Comparison of ENCODE assay signal across 1 cellular context in the genomic region with DNA sequence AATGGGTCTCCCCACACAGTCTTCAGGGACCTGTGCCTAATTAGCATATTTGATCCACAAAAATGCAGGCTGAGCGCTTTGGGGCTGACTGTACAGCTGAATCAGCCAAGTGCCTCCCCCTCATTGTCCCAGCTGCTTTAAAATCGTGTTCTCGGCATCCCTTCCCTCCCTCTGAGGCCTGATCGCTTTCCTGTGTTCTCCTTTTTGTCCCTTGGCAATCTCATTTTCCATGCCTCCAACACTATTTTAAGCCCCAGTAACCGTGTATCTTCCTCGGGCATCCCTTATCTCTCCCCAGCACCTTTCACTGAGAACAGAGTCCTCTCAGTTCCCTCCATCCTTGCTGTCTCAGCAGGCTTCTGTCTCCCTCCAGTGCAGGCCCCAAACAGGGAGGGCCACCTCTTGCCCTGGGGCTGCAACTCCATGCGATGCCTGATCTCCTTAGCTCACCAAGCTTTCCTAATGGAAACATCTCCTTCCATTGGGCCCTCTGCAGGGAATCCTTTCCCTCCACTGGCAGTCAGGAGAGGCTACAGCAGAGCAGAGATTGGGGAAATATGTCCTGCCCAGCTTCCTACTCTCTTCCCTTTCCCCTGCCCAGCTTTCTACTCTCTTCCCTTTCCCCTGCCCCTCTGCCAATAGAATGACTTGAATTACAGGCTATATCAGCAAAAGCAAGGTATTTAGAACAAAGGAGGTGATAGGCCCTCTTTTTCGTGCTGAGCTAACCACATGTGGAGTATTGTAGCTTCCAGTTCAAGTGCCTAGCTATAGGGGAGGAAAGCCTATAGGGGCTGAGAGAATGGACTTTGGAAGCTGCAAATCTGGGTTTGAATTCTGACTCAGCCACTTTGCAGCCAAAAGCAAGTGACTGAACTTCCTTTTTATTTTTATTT.
TF ChIP-seq lines count a peak whose summit lies in the region.

No MANE protein-coding gene starts in this region.

TF ChIP-seq in WTC11, 78 proteins besides CTCF, POLR2A, EP300 and RAD21 (continued from another document):
- TF ChIP-seq, protein P1, sequence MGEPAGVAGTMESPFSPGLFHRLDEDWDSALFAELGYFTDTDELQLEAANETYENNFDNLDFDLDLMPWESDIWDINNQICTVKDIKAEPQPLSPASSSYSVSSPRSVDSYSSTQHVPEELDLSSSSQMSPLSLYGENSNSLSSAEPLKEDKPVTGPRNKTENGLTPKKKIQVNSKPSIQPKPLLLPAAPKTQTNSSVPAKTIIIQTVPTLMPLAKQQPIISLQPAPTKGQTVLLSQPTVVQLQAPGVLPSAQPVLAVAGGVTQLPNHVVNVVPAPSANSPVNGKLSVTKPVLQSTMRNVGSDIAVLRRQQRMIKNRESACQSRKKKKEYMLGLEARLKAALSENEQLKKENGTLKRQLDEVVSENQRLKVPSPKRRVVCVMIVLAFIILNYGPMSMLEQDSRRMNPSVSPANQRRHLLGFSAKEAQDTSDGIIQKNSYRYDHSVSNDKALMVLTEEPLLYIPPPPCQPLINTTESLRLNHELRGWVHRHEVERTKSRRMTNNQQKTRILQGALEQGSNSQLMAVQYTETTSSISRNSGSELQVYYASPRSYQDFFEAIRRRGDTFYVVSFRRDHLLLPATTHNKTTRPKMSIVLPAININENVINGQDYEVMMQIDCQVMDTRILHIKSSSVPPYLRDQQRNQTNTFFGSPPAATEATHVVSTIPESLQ (CRISPR knock-in tag; IDR thresholded peaks at IDR 0.05): no peak
- TF ChIP-seq, protein P2, sequence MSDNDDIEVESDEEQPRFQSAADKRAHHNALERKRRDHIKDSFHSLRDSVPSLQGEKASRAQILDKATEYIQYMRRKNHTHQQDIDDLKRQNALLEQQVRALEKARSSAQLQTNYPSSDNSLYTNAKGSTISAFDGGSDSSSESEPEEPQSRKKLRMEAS (CRISPR knock-in tag; IDR thresholded peaks at IDR 0.05): no peak
- TF ChIP-seq ZSCAN18 (CRISPR knock-in tag; IDR thresholded peaks at IDR 0.05) (no peak), TEAD1 (CRISPR knock-in tag; IDR thresholded peaks at IDR 0.05) (no peak)
